17 cellular contexts compared by ENCODE assay signal in the genomic region with DNA sequence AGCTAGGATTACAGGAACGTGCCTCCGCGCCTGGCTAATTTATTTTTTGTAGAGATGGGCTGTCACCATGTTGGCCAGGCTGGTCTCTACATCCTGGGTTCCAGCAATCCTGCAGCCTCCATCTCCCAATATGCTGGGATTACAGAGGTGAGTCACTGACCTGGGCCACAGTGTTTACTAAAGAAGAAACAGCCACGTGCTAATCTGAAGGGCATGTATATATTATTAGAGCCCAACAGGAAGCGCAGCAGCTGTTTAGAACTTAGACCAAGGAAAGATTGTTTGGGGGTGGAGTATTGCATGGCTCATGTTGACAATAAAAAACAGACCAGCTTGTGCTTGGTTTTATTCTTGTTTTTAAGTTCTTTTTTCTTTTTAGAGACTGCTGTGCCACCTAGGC.
DNase-seq lines count a peak whose midpoint lies in the region; ATAC-seq and TF ChIP-seq lines count a peak whose summit lies in the region.
"Had no signal": no experiment of that assay in that cellular context is flagged by ENCODE, and none has a peak within 500 bp of the region (broad histone marks: within the 10 kb centered on the region; RNA-seq: fewer than 3 reads in every experiment).

No MANE protein-coding gene starts in this region.

- DNase-seq in COLO829 (ENCODE audit: low spot score) (peak; percentile 26), H4 (ENCODE audit: low spot score) (peak; percentile 91), NT2/D1 (ENCODE audit: low read depth, low spot score) (no peak), hepatocyte (ENCODE audit: low spot score) (peak; percentile 25), chondrocyte (ENCODE audit: low spot score) (no peak)
- DNase-seq: activated CD4-positive, alpha-beta T cell treated with anti-CD3 and anti-CD28 coated beads for 1 hour; GDM1; heart right ventricle; Karpas-422; NCI-H1694 treated with DMSO at 0.1 percent for 48 hours had no signal

- TF ChIP-seq CTCF in hepatocyte (IDR thresholded peaks at IDR 0.05; ENCODE audit: poor library complexity): no peak
- TF ChIP-seq CTCF in chondrocyte (IDR thresholded peaks at IDR 0.05): no peak

- H3K27me3 Mint-ChIP-seq in chondrocyte (ENCODE audit: low read depth): peaks cover 3% of the 10 kb centered on the region

- WGBS in hepatocyte (ENCODE audit: low lambda C conversion rate, missing lambda C conversion rate): 58% methylated on average over 5 of the region's 5 CpGs

- H3K4me3 Mint-ChIP-seq in chondrocyte (ENCODE audit: unreplicated experiment): no peak overlapping the region
- H3K4me3 Mint-ChIP-seq: T-helper 1 cell treated with Interleukin-12 subunit alpha and Interleukin-12 subunit beta and Interleukin-4 antibody, amounts not matched to agents 30 μg/mL and 1 μg/mL, for 36 hours had no signal

- no peaks in the 10 kb centered on the region for H3K9me3 Mint-ChIP-seq in chondrocyte (ENCODE audit: low read depth)
- H3K9me3 Mint-ChIP-seq: T-helper 1 cell treated with Interleukin-12 subunit alpha and Interleukin-12 subunit beta and Interleukin-4 antibody, amounts not matched to agents 30 μg/mL and 1 μg/mL, for 36 hours had no signal

- H3K36me3 ChIP-seq in NT2/D1 (ENCODE audit: insufficient read depth, insufficient read length, low read length) (no peaks in the 10 kb centered on the region), hepatocyte (replicated peaks; ENCODE audit: insufficient read depth, low read depth) (no peaks in the 10 kb centered on the region)
- H3K36me3 ChIP-seq: heart right ventricle, suprapubic skin had no signal

- H3K27ac ChIP-seq in hepatocyte: no peak overlapping the region
- H3K27ac ChIP-seq: coronary artery, heart right ventricle, HL-60, suprapubic skin had no signal

- no peak overlapping the region for H3K27ac Mint-ChIP-seq in chondrocyte (ENCODE audit: unreplicated experiment)
- H3K27ac Mint-ChIP-seq: T-helper 1 cell treated with Interleukin-12 subunit alpha and Interleukin-12 subunit beta and Interleukin-4 antibody, amounts not matched to agents 30 μg/mL and 1 μg/mL, for 36 hours had no signal

- no peaks in the 10 kb centered on the region for H4K20me1 ChIP-seq in hepatocyte (ENCODE audit: insufficient read depth, poor library complexity, severe bottlenecking)

- no peaks in the 10 kb centered on the region for H3K36me3 Mint-ChIP-seq in chondrocyte (ENCODE audit: low read depth)

- peaks cover 4% of the 10 kb centered on the region for H3K4me1 Mint-ChIP-seq in chondrocyte (ENCODE audit: low read depth)

- H3K4me2 ChIP-seq in hepatocyte: no peak overlapping the region

- H3K9me2 ChIP-seq in hepatocyte (replicated peaks; ENCODE audit: insufficient read depth): no peaks in the 10 kb centered on the region

- H3K27me3 ChIP-seq in NT2/D1 (ENCODE audit: insufficient read depth, insufficient read length): peaks cover 3% of the 10 kb centered on the region
- H3K27me3 ChIP-seq in hepatocyte: no peaks in the 10 kb centered on the region

- H3K4me1 ChIP-seq in NT2/D1 (ENCODE audit: insufficient read depth, insufficient read length): peaks cover 29% of the 10 kb centered on the region
- no peaks in the 10 kb centered on the region for H3K4me1 ChIP-seq in hepatocyte (ENCODE audit: insufficient read depth)
- H3K4me1 ChIP-seq: heart right ventricle, suprapubic skin had no signal

- H3K9me3 ChIP-seq in NT2/D1 (ENCODE audit: insufficient read depth, low read length): no peaks in the 10 kb centered on the region
- H3K9me3 ChIP-seq in hepatocyte (ENCODE audit: low read depth): no peaks in the 10 kb centered on the region
- H3K9me3 ChIP-seq: heart right ventricle, suprapubic skin had no signal

- peak overlapping the region; percentile 21 for H3K9ac ChIP-seq in NT2/D1 (ENCODE audit: insufficient read length, low read depth)

- no peak overlapping the region for H2AFZ ChIP-seq in hepatocyte

- no peaks in the 10 kb centered on the region for H3K79me2 ChIP-seq in hepatocyte

- no peak overlapping the region for H3K4me3 ChIP-seq in NT2/D1 (ENCODE audit: insufficient read length, low read depth)
- no peak overlapping the region for H3K4me3 ChIP-seq in hepatocyte
- H3K4me3 ChIP-seq: coronary artery, heart right ventricle, suprapubic skin had no signal

- ATAC-seq in SK-N-SH treated with all-trans-retinoic acid at 6 μM for 48 hours (no peak), GM18870 (IDR thresholded peaks at IDR 0.05; ENCODE audit: unreplicated experiment) (no peak)
- ATAC-seq: heart right ventricle, Right ventricle myocardium inferior had no signal

TF ChIP-seq in SK-N-SH treated with all-trans-retinoic acid at 6 μM for 48 hours, 23 proteins besides CTCF, POLR2A, EP300 and RAD21:
- TF ChIP-seq, protein P1, sequence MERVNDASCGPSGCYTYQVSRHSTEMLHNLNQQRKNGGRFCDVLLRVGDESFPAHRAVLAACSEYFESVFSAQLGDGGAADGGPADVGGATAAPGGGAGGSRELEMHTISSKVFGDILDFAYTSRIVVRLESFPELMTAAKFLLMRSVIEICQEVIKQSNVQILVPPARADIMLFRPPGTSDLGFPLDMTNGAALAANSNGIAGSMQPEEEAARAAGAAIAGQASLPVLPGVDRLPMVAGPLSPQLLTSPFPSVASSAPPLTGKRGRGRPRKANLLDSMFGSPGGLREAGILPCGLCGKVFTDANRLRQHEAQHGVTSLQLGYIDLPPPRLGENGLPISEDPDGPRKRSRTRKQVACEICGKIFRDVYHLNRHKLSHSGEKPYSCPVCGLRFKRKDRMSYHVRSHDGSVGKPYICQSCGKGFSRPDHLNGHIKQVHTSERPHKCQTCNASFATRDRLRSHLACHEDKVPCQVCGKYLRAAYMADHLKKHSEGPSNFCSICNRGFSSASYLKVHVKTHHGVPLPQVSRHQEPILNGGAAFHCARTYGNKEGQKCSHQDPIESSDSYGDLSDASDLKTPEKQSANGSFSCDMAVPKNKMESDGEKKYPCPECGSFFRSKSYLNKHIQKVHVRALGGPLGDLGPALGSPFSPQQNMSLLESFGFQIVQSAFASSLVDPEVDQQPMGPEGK (CRISPR knock-in tag; IDR thresholded peaks at IDR 0.05; ENCODE audit: borderline replicate concordance): no peak
TF ChIP-seq in SK-N-SH treated with all-trans-retinoic acid at 6 μM for 48 hours: peak in this region for 0.

Comparison
In these comparisons a context has a peak if more than half of its experiments do, and no peak if none do; other contexts are left out.
1. DNase-seq: peak in COLO829 (single experiment), H4 (single experiment) and hepatocyte (single experiment); none in NT2/D1 (single experiment) and chondrocyte (single experiment).